ENCODE assay signal across 8 cellular contexts in genomic region chrX:130174051-130174704, GRCh38. TPM values are rescaled to one million over a fixed set of nuclear protein-coding genes. Genes with fewer than 3 reads are reported as not detected.
DNase-seq lines count a peak whose midpoint lies in the region; ATAC-seq and TF ChIP-seq lines count a peak whose summit lies in the region.

No MANE protein-coding gene starts in this region.

- no peaks in the 10 kb centered on the region for H3K9me3 Mint-ChIP-seq in CD4-positive, CD25-positive, alpha-beta regulatory T cell
- no peaks in the 10 kb centered on the region for H3K9me3 Mint-ChIP-seq in effector memory CD8-positive, alpha-beta T cell
- no peaks in the 10 kb centered on the region for H3K9me3 Mint-ChIP-seq in neural crest cell

- H3K27me3 Mint-ChIP-seq in CD4-positive, CD25-positive, alpha-beta regulatory T cell, result no peaks in the 10 kb centered on the region
- H3K27me3 Mint-ChIP-seq in effector memory CD8-positive, alpha-beta T cell, result no peaks in the 10 kb centered on the region
- H3K27me3 Mint-ChIP-seq in neural crest cell (ENCODE audit: low read depth), result no peaks in the 10 kb centered on the region

- H3K9me3 ChIP-seq in CD4-positive, CD25-positive, alpha-beta regulatory T cell (ENCODE audit: control insufficient read depth in 2 of 2, low read length in 2 of 2), result no peaks in the 10 kb centered on the region
- H3K9me3 ChIP-seq in OCI-LY3 (ENCODE audit: insufficient read depth, low read length), result no peaks in the 10 kb centered on the region

- peaks cover 0 to 57% (median 39%) of the 10 kb centered on the region in 4 donors for H3K4me1 Mint-ChIP-seq in CD4-positive, CD25-positive, alpha-beta regulatory T cell
- peaks cover 28 to 37% of the 10 kb centered on the region in 2 donors for H3K4me1 Mint-ChIP-seq in effector memory CD8-positive, alpha-beta T cell (ENCODE audit: low read depth in 2 of 2)
- peaks cover 54% of the 10 kb centered on the region for H3K4me1 Mint-ChIP-seq in neural crest cell

- TF ChIP-seq CTCF in OCI-LY3 (IDR thresholded peaks at IDR 0.05; ENCODE audit: low read depth, low read length) (no peak), neural crest cell (conservative IDR thresholded peaks at IDR 0.05) (no peak)

- no peak for ATAC-seq in CD4-positive, CD25-positive, alpha-beta regulatory T cell (ENCODE audit: low read depth in 2 of 2)
- ATAC-seq in effector memory CD8-positive, alpha-beta T cell (replicated peaks), result no peak
- ATAC-seq in GM21825 (IDR thresholded peaks at IDR 0.05; ENCODE audit: unreplicated experiment), result no peak
- no peak for ATAC-seq in HG03442 (IDR thresholded peaks at IDR 0.05; ENCODE audit: unreplicated experiment)

- H3K4me3 Mint-ChIP-seq in CD4-positive, CD25-positive, alpha-beta regulatory T cell, result peak overlapping the region; percentile 90 to 93 (median 93)
- H3K4me3 Mint-ChIP-seq in effector memory CD8-positive, alpha-beta T cell, result peak overlapping the region; percentile 89
- peak overlapping the region; percentile 97 for H3K4me3 Mint-ChIP-seq in neural crest cell

- H3K4me1 ChIP-seq in CD4-positive, CD25-positive, alpha-beta regulatory T cell (ENCODE audit: control insufficient read depth, insufficient read depth, low read length, poor library complexity, severe bottlenecking), result peaks cover 46% of the 10 kb centered on the region
- H3K4me1 ChIP-seq in OCI-LY3 (ENCODE audit: low read length), result peaks cover 57% of the 10 kb centered on the region

- no peak overlapping the region for H2AFZ ChIP-seq in OCI-LY3 (ENCODE audit: low read depth, low read length)

- no peaks in the 10 kb centered on the region for H3K36me3 ChIP-seq in CD4-positive, CD25-positive, alpha-beta regulatory T cell (ENCODE audit: control insufficient read depth, insufficient read depth, low read length)
- H3K36me3 ChIP-seq in OCI-LY3 (replicated peaks; ENCODE audit: low read depth, low read length), result peaks cover 35% of the 10 kb centered on the region

- no peaks in the 10 kb centered on the region for H3K27me3 ChIP-seq in CD4-positive, CD25-positive, alpha-beta regulatory T cell (ENCODE audit: control insufficient read depth, insufficient read depth, low read length)
- H3K27me3 ChIP-seq in OCI-LY3 (ENCODE audit: low read depth, low read length), result no peaks in the 10 kb centered on the region

- peak overlapping the region; percentile 99 for H3K4me2 ChIP-seq in OCI-LY3 (ENCODE audit: low read length)

- H3K4me3 ChIP-seq in CD4-positive, CD25-positive, alpha-beta regulatory T cell (ENCODE audit: low read depth, low read length), result peak overlapping the region; percentile 91
- peak overlapping the region; percentile 95 for H3K4me3 ChIP-seq in OCI-LY3 (ENCODE audit: low read length)

- no peak for DNase-seq in CD4-positive, CD25-positive, alpha-beta regulatory T cell
- DNase-seq in effector memory CD8-positive, alpha-beta T cell, result no peak
- DNase-seq in neural crest cell (ENCODE audit: low read depth, low spot score) (no peak), NAMALWA (ENCODE audit: low spot score) (no peak), NCI-H1694 (lab: John Stamatoyannopoulos, UW) (no peak)

- peaks cover 7% of the 10 kb centered on the region for H3K36me3 Mint-ChIP-seq in CD4-positive, CD25-positive, alpha-beta regulatory T cell
- peaks cover 14% of the 10 kb centered on the region for H3K36me3 Mint-ChIP-seq in effector memory CD8-positive, alpha-beta T cell (ENCODE audit: insufficient read depth)
- H3K36me3 Mint-ChIP-seq in neural crest cell (ENCODE audit: low read depth), result peaks cover 8% of the 10 kb centered on the region

- peak overlapping the region; percentile 99 for H3K9ac ChIP-seq in OCI-LY3 (ENCODE audit: low read length)

- peak overlapping the region; percentile 60 for H3K27ac ChIP-seq in CD4-positive, CD25-positive, alpha-beta regulatory T cell (ENCODE audit: insufficient read depth, low read length, poor library complexity, severe bottlenecking)
- H3K27ac ChIP-seq in OCI-LY3 (ENCODE audit: low read length), result peak overlapping the region; percentile 99

- peak overlapping the region; percentile 89 to 94 (median 91) for H3K27ac Mint-ChIP-seq in CD4-positive, CD25-positive, alpha-beta regulatory T cell
- peak overlapping the region; percentile 87 for H3K27ac Mint-ChIP-seq in effector memory CD8-positive, alpha-beta T cell
- no peak overlapping the region for H3K27ac Mint-ChIP-seq in neural crest cell (ENCODE audit: unreplicated experiment)

- H4K20me1 ChIP-seq in OCI-LY3 (ENCODE audit: insufficient read depth, low read length), result peaks cover 18% of the 10 kb centered on the region

- H3K79me2 ChIP-seq in OCI-LY3 (ENCODE audit: low read length), result peaks cover 79% of the 10 kb centered on the region

RNA-seq across cellular contexts. Expression of gene RAB33A, which starts 2.4 kb away (rescaled TPM):
- 7.9 TPM for total RNA-seq in CD4-positive, CD25-positive, alpha-beta regulatory T cell
- 10 to 100 TPM; 29.0 to 33.1 (median 31.5) TPM for polyA plus RNA-seq in CD4-positive, CD25-positive, alpha-beta regulatory T cell
- 16.7 and 18.5 TPM in 2 replicates for total RNA-seq in neural crest cell

RNA-seq across cellular contexts. Expression of gene AIFM1, which starts 8.5 kb away (rescaled TPM):
- 19.3 TPM for total RNA-seq in CD4-positive, CD25-positive, alpha-beta regulatory T cell
- polyA plus RNA-seq in CD4-positive, CD25-positive, alpha-beta regulatory T cell, result 10 to 100 TPM; 26.7 to 32.0 (median 28.7) TPM
- total RNA-seq in neural crest cell, result 53.9 and 57.0 TPM in 2 replicates
